18 cellular contexts compared by ENCODE assay signal in genomic region chr1:33814166-33814565, GRCh38. TPM values are rescaled to one million over a fixed set of nuclear protein-coding genes. Genes with fewer than 3 reads are reported as not detected.
A peak's percentile ranks its signal among the peaks of the same experiment; 100 is the strongest.
DNase-seq lines count a peak whose midpoint lies in the region; ATAC-seq and TF ChIP-seq lines count a peak whose summit lies in the region.
"Had no signal": no experiment of that assay in that cellular context is flagged by ENCODE, and none has a peak within 500 bp of the region (broad histone marks: within the 10 kb centered on the region; RNA-seq: fewer than 3 reads in every experiment).

No MANE protein-coding gene starts in this region.

- no peak for ATAC-seq in GM19463 (IDR thresholded peaks at IDR 0.05; ENCODE audit: unreplicated experiment)

- H3K9ac ChIP-seq in GM23248: no peak overlapping the region

- in situ Hi-C loops in GM23248 (cut with MboI): no loop called here

- H3K27me3 ChIP-seq in GM23248 (replicated peaks; ENCODE audit: insufficient read depth): no peaks in the 10 kb centered on the region
- H3K27me3 ChIP-seq: Peyer's patch had no signal

- no peaks in the 10 kb centered on the region for H4K20me1 ChIP-seq in GM23248 (ENCODE audit: insufficient read depth)

- H3F3A ChIP-seq in GM23248 (ENCODE audit: insufficient read depth): no peaks in the 10 kb centered on the region

- H3K4me2 ChIP-seq in GM23248 (ENCODE audit: unreplicated experiment): peak overlapping the region; percentile 17

- H3K4me3 ChIP-seq in GM23248 (no peak overlapping the region), fibroblast of the aortic adventitia (ENCODE audit: low read depth, low read length) (no peak overlapping the region)
- H3K4me3 ChIP-seq: Peyer's patch had no signal

- WGBS in GM23248 (ENCODE audit: low coverage in 1 of 2, low lambda C conversion rate in 2 of 2, missing lambda C conversion rate in 2 of 2), 2 experiments: 88 to 95% methylated on average over 2 of the region's 2 CpGs

- peaks cover 5% of the 10 kb centered on the region for H3K9me3 ChIP-seq in GM23248 (ENCODE audit: low read depth)
- H3K9me3 ChIP-seq: Peyer's patch had no signal

- CTCF ChIA-PET in RWPE1 (lab: Yijun Ruan, JAX): no interaction called here

- peak; percentile 68 for DNase-seq in A172 (ENCODE audit: low spot score)
- peak; percentile 36 for DNase-seq in GM23248
- DNase-seq in RWPE1 (ENCODE audit: low spot score): peak; percentile 14
- peak; percentile 45 for DNase-seq in fibroblast of the aortic adventitia (ENCODE audit: low read depth)
- no peak for DNase-seq in occipital lobe (lab: John Stamatoyannopoulos, UW)
- no peak for DNase-seq in NCI-H1092 (lab: John Stamatoyannopoulos, UW)
- no peak for DNase-seq in GM20000 (ENCODE audit: low spot score)
- DNase-seq: 8988T, C1 segment of cervical spinal cord, EL, HCEC 1CT, KBM-7, NCI-H146, NCI-H2081, NCI-H510A treated with DMSO at 0.1 percent for 48 hours, Peyer's patch, SIG-M5 had no signal

- peaks cover 5% of the 10 kb centered on the region for H3K36me3 ChIP-seq in GM23248 (ENCODE audit: low read depth)
- H3K36me3 ChIP-seq: Peyer's patch had no signal

- no peaks in the 10 kb centered on the region for H3K79me2 ChIP-seq in GM23248 (ENCODE audit: insufficient read depth)

- peaks cover 17% of the 10 kb centered on the region for H3K4me1 ChIP-seq in GM23248 (ENCODE audit: insufficient read depth)
- H3K4me1 ChIP-seq: Peyer's patch had no signal

- no peak overlapping the region for H2AFZ ChIP-seq in GM23248

- POLR2A ChIA-PET in RWPE1 (lab: Yijun Ruan, JAX; ENCODE audit: low non-redundant PET): interaction anchor here (0.6 kb wide), 1 partner anchor 453 kb away, joined by 3 read pairs; no protein-coding TSS in a partner anchor

- H3K9me2 ChIP-seq in GM23248 (ENCODE audit: insufficient read depth): no peaks in the 10 kb centered on the region

- no peak overlapping the region for H3K27ac ChIP-seq in GM23248
- no peak overlapping the region for H3K27ac ChIP-seq in RWPE1
- H3K27ac ChIP-seq: Peyer's patch had no signal

- TF ChIP-seq CTCF in RWPE1 (conservative IDR thresholded peaks at IDR 0.05; ENCODE audit: low read depth) (no peak), fibroblast of the aortic adventitia (IDR thresholded peaks at IDR 0.05; ENCODE audit: insufficient read depth, low read length) (no peak), GM20000 (IDR thresholded peaks at IDR 0.05; ENCODE audit: extremely low read depth, missing control alignments) (no peak)

RNA-seq across cellular contexts. Expression of gene HMGB4, which starts 49.7 kb away (rescaled TPM):
- not detected in 2 replicates for total RNA-seq in A172 (2014; rRNA removed; shearing (Covaris generic))
- not detected in 2 replicates for total RNA-seq in GM23248 (2014; rRNA removed; shearing (Covaris generic))
- not detected in 2 replicates for polyA plus RNA-seq in GM23248 (2016; fragmentation: Nextera tagmentation; extraction: Ambion mirVana)
- not detected in 2 replicates for total RNA-seq in fibroblast of the aortic adventitia (ENCODE audit: low replicate concordance)
- not detected for total RNA-seq in occipital lobe
- total RNA-seq: Peyer's patch had no signal

Comparison
In these comparisons a context has a peak if more than half of its experiments do, and no peak if none do; other contexts are left out.
1. DNase-seq: peak in A172 (single experiment), GM23248 (single experiment), RWPE1 (single experiment) and fibroblast of the aortic adventitia (single experiment); none in occipital lobe (single experiment), NCI-H1092 (single experiment) and GM20000 (single experiment).